1 cellular context compared by ENCODE assay signal in genomic region chr12:93853698-93854478, GRCh38.
TF ChIP-seq lines count a peak whose summit lies in the region.

No MANE protein-coding gene starts in this region.

TF ChIP-seq in H1, 55 proteins besides CTCF, POLR2A, EP300 and RAD21:
- TF ChIP-seq YY1 (IDR thresholded peaks at IDR 0.05; ENCODE audit: low read depth, low read length) (no peak), MAFK (IDR thresholded peaks at IDR 0.05; ENCODE audit: low read depth, low read length) (no peak), SUZ12 (IDR thresholded peaks at IDR 0.05; ENCODE audit: low read length) (no peak), NANOG (IDR thresholded peaks at IDR 0.05; ENCODE audit: insufficient read depth, low read depth, low read length, poor library complexity, severe bottlenecking) (no peak), BACH1 (IDR thresholded peaks at IDR 0.05; ENCODE audit: low read length) (no peak), SAP30 (IDR thresholded peaks at IDR 0.05; ENCODE audit: insufficient read depth, insufficient replicate concordance, low read length) (no peak)
- TF ChIP-seq, protein P1, sequence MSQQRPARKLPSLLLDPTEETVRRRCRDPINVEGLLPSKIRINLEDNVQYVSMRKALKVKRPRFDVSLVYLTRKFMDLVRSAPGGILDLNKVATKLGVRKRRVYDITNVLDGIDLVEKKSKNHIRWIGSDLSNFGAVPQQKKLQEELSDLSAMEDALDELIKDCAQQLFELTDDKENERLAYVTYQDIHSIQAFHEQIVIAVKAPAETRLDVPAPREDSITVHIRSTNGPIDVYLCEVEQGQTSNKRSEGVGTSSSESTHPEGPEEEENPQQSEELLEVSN (IDR thresholded peaks at IDR 0.05) = no peak
